In the genomic region with DNA sequence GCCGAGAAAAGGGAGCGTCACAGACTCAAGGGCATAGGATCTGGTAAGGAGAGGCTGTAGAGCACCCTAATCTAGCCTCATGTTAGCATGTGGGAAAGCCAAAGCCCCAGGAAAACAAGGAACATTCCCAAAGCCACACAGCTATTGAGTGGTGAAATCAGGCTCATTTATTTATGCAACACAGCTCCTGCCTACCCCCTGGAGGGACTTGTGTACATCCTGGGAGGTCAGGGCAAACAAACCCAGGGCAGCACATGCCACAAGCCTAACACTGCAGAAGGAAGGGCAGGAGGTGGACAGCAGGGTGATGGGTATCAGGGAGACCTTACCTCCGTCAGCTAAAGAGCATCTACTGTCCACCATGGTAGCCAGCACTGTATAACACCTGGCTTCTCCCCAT, we compare ENCODE assay signal across 1 cellular context.
TF ChIP-seq lines count a peak whose summit lies in the region.

No MANE protein-coding gene starts in this region.

TF ChIP-seq in GM23338, 12 proteins besides CTCF, POLR2A, EP300 and RAD21:
- TF ChIP-seq, protein P1, sequence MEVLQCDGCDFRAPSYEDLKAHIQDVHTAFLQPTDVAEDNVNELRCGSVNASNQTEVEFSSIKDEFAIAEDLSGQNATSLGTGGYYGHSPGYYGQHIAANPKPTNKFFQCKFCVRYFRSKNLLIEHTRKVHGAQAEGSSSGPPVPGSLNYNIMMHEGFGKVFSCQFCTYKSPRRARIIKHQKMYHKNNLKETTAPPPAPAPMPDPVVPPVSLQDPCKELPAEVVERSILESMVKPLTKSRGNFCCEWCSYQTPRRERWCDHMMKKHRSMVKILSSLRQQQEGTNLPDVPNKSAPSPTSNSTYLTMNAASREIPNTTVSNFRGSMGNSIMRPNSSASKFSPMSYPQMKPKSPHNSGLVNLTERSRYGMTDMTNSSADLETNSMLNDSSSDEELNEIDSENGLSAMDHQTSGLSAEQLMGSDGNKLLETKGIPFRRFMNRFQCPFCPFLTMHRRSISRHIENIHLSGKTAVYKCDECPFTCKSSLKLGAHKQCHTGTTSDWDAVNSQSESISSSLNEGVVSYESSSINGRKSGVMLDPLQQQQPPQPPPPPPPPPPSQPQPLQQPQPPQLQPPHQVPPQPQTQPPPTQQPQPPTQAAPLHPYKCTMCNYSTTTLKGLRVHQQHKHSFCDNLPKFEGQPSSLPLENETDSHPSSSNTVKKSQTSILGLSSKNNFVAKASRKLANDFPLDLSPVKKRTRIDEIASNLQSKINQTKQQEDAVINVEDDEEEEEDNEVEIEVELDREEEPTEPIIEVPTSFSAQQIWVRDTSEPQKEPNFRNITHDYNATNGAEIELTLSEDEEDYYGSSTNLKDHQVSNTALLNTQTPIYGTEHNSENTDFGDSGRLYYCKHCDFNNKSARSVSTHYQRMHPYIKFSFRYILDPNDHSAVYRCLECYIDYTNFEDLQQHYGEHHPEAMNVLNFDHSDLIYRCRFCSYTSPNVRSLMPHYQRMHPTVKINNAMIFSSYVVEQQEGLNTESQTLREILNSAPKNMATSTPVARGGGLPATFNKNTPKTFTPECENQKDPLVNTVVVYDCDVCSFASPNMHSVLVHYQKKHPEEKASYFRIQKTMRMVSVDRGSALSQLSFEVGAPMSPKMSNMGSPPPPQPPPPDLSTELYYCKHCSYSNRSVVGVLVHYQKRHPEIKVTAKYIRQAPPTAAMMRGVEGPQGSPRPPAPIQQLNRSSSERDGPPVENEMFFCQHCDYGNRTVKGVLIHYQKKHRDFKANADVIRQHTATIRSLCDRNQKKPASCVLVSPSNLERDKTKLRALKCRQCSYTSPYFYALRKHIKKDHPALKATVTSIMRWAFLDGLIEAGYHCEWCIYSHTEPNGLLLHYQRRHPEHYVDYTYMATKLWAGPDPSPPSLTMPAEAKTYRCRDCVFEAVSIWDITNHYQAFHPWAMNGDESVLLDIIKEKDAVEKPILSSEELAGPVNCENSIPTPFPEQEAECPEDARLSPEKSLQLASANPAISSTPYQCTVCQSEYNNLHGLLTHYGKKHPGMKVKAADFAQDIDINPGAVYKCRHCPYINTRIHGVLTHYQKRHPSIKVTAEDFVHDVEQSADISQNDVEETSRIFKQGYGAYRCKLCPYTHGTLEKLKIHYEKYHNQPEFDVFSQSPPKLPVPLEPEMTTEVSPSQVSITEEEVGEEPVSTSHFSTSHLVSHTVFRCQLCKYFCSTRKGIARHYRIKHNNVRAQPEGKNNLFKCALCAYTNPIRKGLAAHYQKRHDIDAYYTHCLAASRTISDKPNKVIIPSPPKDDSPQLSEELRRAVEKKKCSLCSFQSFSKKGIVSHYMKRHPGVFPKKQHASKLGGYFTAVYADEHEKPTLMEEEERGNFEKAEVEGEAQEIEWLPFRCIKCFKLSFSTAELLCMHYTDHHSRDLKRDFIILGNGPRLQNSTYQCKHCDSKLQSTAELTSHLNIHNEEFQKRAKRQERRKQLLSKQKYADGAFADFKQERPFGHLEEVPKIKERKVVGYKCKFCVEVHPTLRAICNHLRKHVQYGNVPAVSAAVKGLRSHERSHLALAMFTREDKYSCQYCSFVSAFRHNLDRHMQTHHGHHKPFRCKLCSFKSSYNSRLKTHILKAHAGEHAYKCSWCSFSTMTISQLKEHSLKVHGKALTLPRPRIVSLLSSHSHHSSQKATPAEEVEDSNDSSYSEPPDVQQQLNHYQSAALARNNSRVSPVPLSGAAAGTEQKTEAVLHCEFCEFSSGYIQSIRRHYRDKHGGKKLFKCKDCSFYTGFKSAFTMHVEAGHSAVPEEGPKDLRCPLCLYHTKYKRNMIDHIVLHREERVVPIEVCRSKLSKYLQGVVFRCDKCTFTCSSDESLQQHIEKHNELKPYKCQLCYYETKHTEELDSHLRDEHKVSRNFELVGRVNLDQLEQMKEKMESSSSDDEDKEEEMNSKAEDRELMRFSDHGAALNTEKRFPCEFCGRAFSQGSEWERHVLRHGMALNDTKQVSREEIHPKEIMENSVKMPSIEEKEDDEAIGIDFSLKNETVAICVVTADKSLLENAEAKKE (CRISPR knock-in tag; IDR thresholded peaks at IDR 0.05): no peak
- TF ChIP-seq JUNB (IDR thresholded peaks at IDR 0.05; ENCODE audit: unreplicated experiment) (no peak), NANOG (IDR thresholded peaks at IDR 0.05; ENCODE audit: borderline replicate concordance) (no peak), ZNF114 (CRISPR knock-in tag; IDR thresholded peaks at IDR 0.05) (no peak), ZNF331 (CRISPR knock-in tag; IDR thresholded peaks at IDR 0.05; ENCODE audit: low read depth) (no peak), POLR2AphosphoS5 (IDR thresholded peaks at IDR 0.05; ENCODE audit: low read depth) (no peak), STAT1 (IDR thresholded peaks at IDR 0.05; ENCODE audit: unreplicated experiment) (no peak), CREB1 (CRISPR knock-in tag; IDR thresholded peaks at IDR 0.05; ENCODE audit: low read depth) (no peak), EZH2phosphoT487 (IDR thresholded peaks at IDR 0.05; ENCODE audit: unreplicated experiment) (no peak), EZH2 (IDR thresholded peaks at IDR 0.05; ENCODE audit: low read depth, unreplicated experiment) (no peak)
- TF ChIP-seq, protein P2, sequence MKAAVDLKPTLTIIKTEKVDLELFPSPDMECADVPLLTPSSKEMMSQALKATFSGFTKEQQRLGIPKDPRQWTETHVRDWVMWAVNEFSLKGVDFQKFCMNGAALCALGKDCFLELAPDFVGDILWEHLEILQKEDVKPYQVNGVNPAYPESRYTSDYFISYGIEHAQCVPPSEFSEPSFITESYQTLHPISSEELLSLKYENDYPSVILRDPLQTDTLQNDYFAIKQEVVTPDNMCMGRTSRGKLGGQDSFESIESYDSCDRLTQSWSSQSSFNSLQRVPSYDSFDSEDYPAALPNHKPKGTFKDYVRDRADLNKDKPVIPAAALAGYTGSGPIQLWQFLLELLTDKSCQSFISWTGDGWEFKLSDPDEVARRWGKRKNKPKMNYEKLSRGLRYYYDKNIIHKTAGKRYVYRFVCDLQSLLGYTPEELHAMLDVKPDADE (IDR thresholded peaks at IDR 0.05): no peak
- TF ChIP-seq, protein P3, sequence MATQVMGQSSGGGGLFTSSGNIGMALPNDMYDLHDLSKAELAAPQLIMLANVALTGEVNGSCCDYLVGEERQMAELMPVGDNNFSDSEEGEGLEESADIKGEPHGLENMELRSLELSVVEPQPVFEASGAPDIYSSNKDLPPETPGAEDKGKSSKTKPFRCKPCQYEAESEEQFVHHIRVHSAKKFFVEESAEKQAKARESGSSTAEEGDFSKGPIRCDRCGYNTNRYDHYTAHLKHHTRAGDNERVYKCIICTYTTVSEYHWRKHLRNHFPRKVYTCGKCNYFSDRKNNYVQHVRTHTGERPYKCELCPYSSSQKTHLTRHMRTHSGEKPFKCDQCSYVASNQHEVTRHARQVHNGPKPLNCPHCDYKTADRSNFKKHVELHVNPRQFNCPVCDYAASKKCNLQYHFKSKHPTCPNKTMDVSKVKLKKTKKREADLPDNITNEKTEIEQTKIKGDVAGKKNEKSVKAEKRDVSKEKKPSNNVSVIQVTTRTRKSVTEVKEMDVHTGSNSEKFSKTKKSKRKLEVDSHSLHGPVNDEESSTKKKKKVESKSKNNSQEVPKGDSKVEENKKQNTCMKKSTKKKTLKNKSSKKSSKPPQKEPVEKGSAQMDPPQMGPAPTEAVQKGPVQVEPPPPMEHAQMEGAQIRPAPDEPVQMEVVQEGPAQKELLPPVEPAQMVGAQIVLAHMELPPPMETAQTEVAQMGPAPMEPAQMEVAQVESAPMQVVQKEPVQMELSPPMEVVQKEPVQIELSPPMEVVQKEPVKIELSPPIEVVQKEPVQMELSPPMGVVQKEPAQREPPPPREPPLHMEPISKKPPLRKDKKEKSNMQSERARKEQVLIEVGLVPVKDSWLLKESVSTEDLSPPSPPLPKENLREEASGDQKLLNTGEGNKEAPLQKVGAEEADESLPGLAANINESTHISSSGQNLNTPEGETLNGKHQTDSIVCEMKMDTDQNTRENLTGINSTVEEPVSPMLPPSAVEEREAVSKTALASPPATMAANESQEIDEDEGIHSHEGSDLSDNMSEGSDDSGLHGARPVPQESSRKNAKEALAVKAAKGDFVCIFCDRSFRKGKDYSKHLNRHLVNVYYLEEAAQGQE (IDR thresholded peaks at IDR 0.05; ENCODE audit: unreplicated experiment): no peak
